Comparison of ENCODE assay signal across 10 cellular contexts in genomic region chr2:96942907-96943632, GRCh38. TPM values are rescaled to one million over a fixed set of nuclear protein-coding genes. Genes with fewer than 3 reads are reported as not detected.
"Had no signal": no experiment of that assay in that cellular context is flagged by ENCODE, and none has a peak within 500 bp of the region (broad histone marks: within the 10 kb centered on the region; RNA-seq: fewer than 3 reads in every experiment).

No MANE protein-coding gene starts in this region.

- H3K9ac ChIP-seq: GM23248 had no signal

- H3K27ac ChIP-seq: GM23248 had no signal

- ATAC-seq: HCT116 had no signal

- H3K36me3 ChIP-seq: HAP-1 had no signal

- DNase-seq: GM23248, GOT3, H7, KG1 had no signal

- FAIRE-seq: HTR-8/SVneo had no signal

- H3K27ac Mint-ChIP-seq: IgD-negative memory B cell had no signal

- H2AFZ ChIP-seq: GM23248 had no signal

- H3K4me1 ChIP-seq: HAP-1 had no signal

- H3K4me3 ChIP-seq: GM23248, HAP-1 had no signal

RNA-seq across cellular contexts. Expression of gene FAM178B, which starts 43.3 kb away (rescaled TPM):
- total RNA-seq: GM23248, H4, HT-29 had no signal
- polyA plus RNA-seq: IgD-negative memory B cell had no signal
